Comparison of ENCODE assay signal across 1 cellular context in genomic region chr2:55419514-55420243, GRCh38.
A peak's percentile ranks its signal among the peaks of the same experiment; 100 is the strongest.
TF ChIP-seq lines count a peak whose summit lies in the region.

Gene CCDC88A (minus strand): TSS chr2:55419856. CDS start chr2:55419079, 777 bp downstream.

TF ChIP-seq in HepG2, 621 proteins besides CTCF, POLR2A, EP300 and RAD21 (continued from another document and continues in another):
- TF ChIP-seq PATZ1 (CRISPR knock-in tag; IDR thresholded peaks at IDR 0.05) (peak; percentile 99), SMYD3 (CRISPR knock-in tag; IDR thresholded peaks at IDR 0.05) (peak; percentile 54; the same call in 1 of the 2 replicates), ZNF660 (CRISPR knock-in tag; IDR thresholded peaks at IDR 0.05; ENCODE audit: borderline replicate concordance, low read depth) (no peak; the same call in 1 of the 2 replicates), ZFP36 (IDR thresholded peaks at IDR 0.05; ENCODE audit: borderline replicate concordance, low read depth, low read length, partially characterized antibody) (no peak), SMAD3 (CRISPR knock-in tag; IDR thresholded peaks at IDR 0.05) (peak; percentile 95), ARID4A (CRISPR knock-in tag; IDR thresholded peaks at IDR 0.05; ENCODE audit: borderline replicate concordance) (peak; percentile 96), IKZF1 (IDR thresholded peaks at IDR 0.05) (no peak), RNF219 (CRISPR knock-in tag; IDR thresholded peaks at IDR 0.05) (peak; percentile 72; the same call in 1 of the 2 replicates), THAP8 (CRISPR knock-in tag; IDR thresholded peaks at IDR 0.05; ENCODE audit: borderline replicate concordance) (peak; percentile 16; the same call in 1 of the 2 replicates), XRCC5 (optimal IDR thresholded peaks at IDR 0.05; ENCODE audit: low read length) (peak; percentile 99), ZSCAN30 (CRISPR knock-in tag; IDR thresholded peaks at IDR 0.05) (peak; percentile 96), KMT2B (CRISPR knock-in tag; IDR thresholded peaks at IDR 0.05) (peak; percentile 99), ZBTB21 (CRISPR knock-in tag; IDR thresholded peaks at IDR 0.05) (no peak; the same call in 1 of the 2 replicates), CREB3 (CRISPR knock-in tag; IDR thresholded peaks at IDR 0.05) (peak; percentile 65; the same call in 1 of the 2 replicates), BRF2 (CRISPR knock-in tag; IDR thresholded peaks at IDR 0.05) (peak; percentile 99), SRSF1 (optimal IDR thresholded peaks at IDR 0.05; ENCODE audit: low read depth, low read length) (peak; percentile 94), RFXANK (CRISPR knock-in tag; IDR thresholded peaks at IDR 0.05) (peak; percentile 85; the same call in 1 of the 2 replicates), PTBP1 (IDR thresholded peaks at IDR 0.05; ENCODE audit: low read depth, low read length, poor library complexity, severe bottlenecking) (peak; percentile 84), NFIB (CRISPR knock-in tag; IDR thresholded peaks at IDR 0.05; ENCODE audit: borderline replicate concordance) (no peak), CC2D1A (CRISPR knock-in tag; IDR thresholded peaks at IDR 0.05) (0 out of 2 replicates have a peak, but pooled peaks have one; percentile 7), ZNF646 (CRISPR knock-in tag; IDR thresholded peaks at IDR 0.05) (no peak; the same call in 1 of the 2 replicates), NRL (CRISPR knock-in tag; IDR thresholded peaks at IDR 0.05; ENCODE audit: borderline replicate concordance) (peak; percentile 94), KAT7 (CRISPR knock-in tag; IDR thresholded peaks at IDR 0.05; ENCODE audit: borderline replicate concordance) (peak; percentile 100), ZNF496 (CRISPR knock-in tag; IDR thresholded peaks at IDR 0.05; ENCODE audit: insufficient replicate concordance) (no peak), TEF (CRISPR knock-in tag; IDR thresholded peaks at IDR 0.05) (peak; percentile 67; the same call in 1 of the 2 replicates), PLRG1 (conservative IDR thresholded peaks at IDR 0.05) (no peak), HMG20A (CRISPR knock-in tag; IDR thresholded peaks at IDR 0.05; ENCODE audit: borderline replicate concordance) (peak; percentile 35; the same call in 1 of the 2 replicates), PAF1 (CRISPR knock-in tag; IDR thresholded peaks at IDR 0.05) (no peak), MTF2 (CRISPR knock-in tag; IDR thresholded peaks at IDR 0.05; ENCODE audit: borderline replicate concordance) (peak; percentile 93; the same call in 1 of the 2 replicates), GTF2F1 (IDR thresholded peaks at IDR 0.05; ENCODE audit: low read length) (no peak; the same call in 1 of the 2 replicates), TCF7 (IDR thresholded peaks at IDR 0.05; ENCODE audit: low read depth) (peak; percentile 82), MIER3 (CRISPR knock-in tag; IDR thresholded peaks at IDR 0.05; ENCODE audit: borderline replicate concordance) (peak; percentile 99), DNMT3B (CRISPR knock-in tag; conservative IDR thresholded peaks at IDR 0.05) (peak; percentile 90), GRHL1 (CRISPR knock-in tag; conservative IDR thresholded peaks at IDR 0.05) (no peak), MBD4 (IDR thresholded peaks at IDR 0.05; ENCODE audit: borderline replicate concordance, low read length) (no peak), RBM39 (IDR thresholded peaks at IDR 0.05; ENCODE audit: low read depth, low read length, poor library complexity, severe bottlenecking) (peak; percentile 99), ZNF138 (CRISPR knock-in tag; IDR thresholded peaks at IDR 0.05; ENCODE audit: low read depth) (peak; percentile 76; the same call in 1 of the 2 replicates), CENPT (CRISPR knock-in tag; IDR thresholded peaks at IDR 0.05; ENCODE audit: low read depth) (no peak), ZNF570 (CRISPR knock-in tag; IDR thresholded peaks at IDR 0.05; ENCODE audit: borderline replicate concordance) (0 out of 2 replicates have a peak, but pooled peaks have one; percentile 93), KDM5B (CRISPR knock-in tag; IDR thresholded peaks at IDR 0.05; ENCODE audit: borderline replicate concordance) (peak; percentile 98; the same call in 1 of the 2 replicates)
